ENCODE assay signal across 21 cellular contexts in the genomic region with DNA sequence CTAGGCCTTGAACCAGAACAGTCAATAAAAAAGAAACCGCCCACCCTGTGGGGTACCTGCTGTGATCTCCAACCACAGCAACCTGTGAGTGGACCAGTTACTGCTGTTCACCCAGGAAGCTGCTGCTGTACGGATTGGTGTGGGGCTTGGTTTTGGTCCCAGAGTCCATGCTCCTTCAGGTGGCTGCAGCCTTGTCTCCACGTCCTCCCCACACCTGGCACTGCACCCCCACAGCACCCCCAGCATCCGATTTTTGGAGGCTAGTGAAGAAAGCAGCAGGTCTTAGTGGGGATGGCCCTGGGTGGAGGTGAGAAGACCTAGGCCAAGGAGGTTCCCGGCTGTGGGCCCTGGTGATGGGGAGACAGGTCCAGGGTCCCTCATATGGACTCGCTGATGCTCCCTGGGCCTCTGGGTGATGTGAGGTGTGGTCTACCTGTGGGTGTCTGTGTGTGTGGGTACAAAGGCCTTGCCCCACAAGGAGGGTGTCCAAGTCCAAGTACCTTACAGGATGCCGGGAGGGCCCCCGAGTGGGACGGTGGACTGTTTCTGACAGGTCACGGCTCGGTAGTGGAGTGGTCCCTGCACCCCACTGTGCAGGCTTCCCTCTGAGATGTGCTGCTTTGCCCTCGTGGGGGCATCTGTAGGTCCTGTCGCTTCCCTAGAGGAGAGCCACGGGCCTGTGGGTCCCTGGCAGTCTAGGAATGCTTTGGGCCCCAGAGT.
A peak's percentile ranks its signal among the peaks of the same experiment; 100 is the strongest.
DNase-seq lines count a peak whose midpoint lies in the region; ATAC-seq and TF ChIP-seq lines count a peak whose summit lies in the region.
"Had no signal": no experiment of that assay in that cellular context is flagged by ENCODE, and none has a peak within 500 bp of the region (broad histone marks: within the 10 kb centered on the region; RNA-seq: fewer than 3 reads in every experiment).

No MANE protein-coding gene starts in this region.

- H3K4me2 ChIP-seq in osteoblast (ENCODE audit: insufficient read depth, low read length): no peak overlapping the region
- H3K4me2 ChIP-seq: A549 had no signal

- peak; percentile 15 for DNase-seq in left ventricle myocardium superior
- no peak for DNase-seq in right atrium auricular region (ENCODE audit: low spot score)
- peak; percentile 5 for DNase-seq in glutamatergic neuron
- DNase-seq in osteoblast (ENCODE audit: insufficient read length, low spot score, missing footprints): peak; percentile 15
- peak; percentile 22 to 65 for DNase-seq in aorta
- DNase-seq in SKM-1 treated with dmso at 0.1 percent for 144 hours (lab: John Stamatoyannopoulos, UW; ENCODE audit: unreplicated experiment): no peak
- DNase-seq in anterior cingulate cortex (lab: John Stamatoyannopoulos, UW): no peak
- no peak for DNase-seq in SW 1271 (lab: John Stamatoyannopoulos, UW)
- DNase-seq: Calu3; CD8-positive, alpha-beta T cell; GF-D8; H9; NCI-H1105 treated with DMSO at 0.1 percent for 48 hours; NCI-H1694; NCI-H2081 treated with DMSO at 0.1 percent for 48 hours; NCI-H510A; NCI-H774; OCI-M1; SIG-M5 had no signal

- H3K27me3 Mint-ChIP-seq in glutamatergic neuron (ENCODE audit: unreplicated experiment): peaks cover 5% of the 10 kb centered on the region

- ATAC-seq in left ventricle myocardium superior: no peak
- no peak for ATAC-seq in aorta (ENCODE audit: low FRiP score)
- ATAC-seq: A549; CD8-positive, alpha-beta T cell had no signal

- H3K27me3 ChIP-seq in right atrium auricular region: no peaks in the 10 kb centered on the region
- H3K27me3 ChIP-seq in osteoblast (ENCODE audit: insufficient read depth, low read length): no peaks in the 10 kb centered on the region
- H3K27me3 ChIP-seq in aorta (ENCODE audit: control insufficient read depth in 1 of 2, insufficient read depth in 2 of 2, low read length in 1 of 2): no peaks in the 10 kb centered on the region

- H3K36me3 ChIP-seq in right atrium auricular region (no peaks in the 10 kb centered on the region), osteoblast (ENCODE audit: insufficient read depth, low read length) (no peaks in the 10 kb centered on the region), aorta (ENCODE audit: control insufficient read depth in 1 of 2, insufficient read depth in 2 of 2, low read length in 1 of 2) (no peaks in the 10 kb centered on the region)

- H3K9me3 ChIP-seq in right atrium auricular region: no peaks in the 10 kb centered on the region
- no peaks in the 10 kb centered on the region for H3K9me3 ChIP-seq in osteoblast (ENCODE audit: low read depth, low read length)
- no peaks in the 10 kb centered on the region for H3K9me3 ChIP-seq in aorta (ENCODE audit: control insufficient read depth, low read length)
- H3K9me3 ChIP-seq: A549 had no signal

- H3K27ac ChIP-seq in right atrium auricular region (no peak overlapping the region), osteoblast (ENCODE audit: low read depth, low read length) (no peak overlapping the region), aorta (ENCODE audit: low read depth in 1 of 2, low read length in 2 of 2) (no peak overlapping the region)
- H3K27ac ChIP-seq: A549, HL-60 had no signal

- H3K4me1 Mint-ChIP-seq in glutamatergic neuron (ENCODE audit: low read depth, unreplicated experiment): peaks cover 18% of the 10 kb centered on the region

- H3K4me1 ChIP-seq in right atrium auricular region: no peaks in the 10 kb centered on the region
- peaks cover 3% of the 10 kb centered on the region for H3K4me1 ChIP-seq in osteoblast (ENCODE audit: insufficient read depth, low read length)
- H3K4me1 ChIP-seq in aorta (ENCODE audit: control insufficient read depth in 1 of 2, insufficient read depth in 2 of 2, low read length in 2 of 2): no peaks in the 10 kb centered on the region
- H3K4me1 ChIP-seq: A549 had no signal

- H3K9me3 Mint-ChIP-seq in glutamatergic neuron (ENCODE audit: unreplicated experiment): peaks cover 13% of the 10 kb centered on the region
- H3K9me3 Mint-ChIP-seq: CD8-positive, alpha-beta T cell; H9 had no signal

- H4K20me1 ChIP-seq in osteoblast (ENCODE audit: insufficient read depth, low read length): peaks cover 25% of the 10 kb centered on the region

- H2AFZ ChIP-seq in osteoblast (ENCODE audit: low read length): no peak overlapping the region

- no peak overlapping the region for H3K27ac Mint-ChIP-seq in glutamatergic neuron (ENCODE audit: unreplicated experiment)
- H3K27ac Mint-ChIP-seq: CD8-positive, alpha-beta T cell had no signal

- WGBS in aorta, 2 donors: 95% methylated on average over 14 of the region's 14 CpGs

- no peak overlapping the region for H3K4me3 Mint-ChIP-seq in glutamatergic neuron (ENCODE audit: unreplicated experiment)
- H3K4me3 Mint-ChIP-seq: CD8-positive, alpha-beta T cell; H9 had no signal

- no peaks in the 10 kb centered on the region for H3K36me3 Mint-ChIP-seq in glutamatergic neuron (ENCODE audit: unreplicated experiment)

- no peak overlapping the region for H3K4me3 ChIP-seq in right atrium auricular region
- H3K4me3 ChIP-seq in osteoblast (ENCODE audit: insufficient read depth, low read length): no peak overlapping the region
- no peak overlapping the region for H3K4me3 ChIP-seq in aorta (ENCODE audit: low read length in 2 of 2)
- H3K4me3 ChIP-seq: A549 had no signal

- no peak for TF ChIP-seq CTCF in right atrium auricular region (IDR thresholded peaks at IDR 0.05)
- no peak for TF ChIP-seq CTCF in glutamatergic neuron (IDR thresholded peaks at IDR 0.05; ENCODE audit: partially characterized antibody, unreplicated experiment)
- no peak for TF ChIP-seq CTCF in osteoblast (IDR thresholded peaks at IDR 0.05; ENCODE audit: extremely low read depth, low read depth, low read length)

- H3K79me2 ChIP-seq in osteoblast (ENCODE audit: insufficient read depth, low read length): no peaks in the 10 kb centered on the region

- intact Hi-C loops in left ventricle myocardium superior (cut with micrococcal nuclease): no loop called here
- intact Hi-C loops in aorta (cut with DNase I): no loop called here

Comparison
In these comparisons a context has a peak if more than half of its experiments do, and no peak if none do; other contexts are left out.
1. DNase-seq: peak in left ventricle myocardium superior (single experiment), glutamatergic neuron (single experiment), osteoblast (single experiment) and aorta (2 of 2); none in right atrium auricular region (single experiment), SKM-1 treated with dmso at 0.1 percent for 144 hours (single experiment), anterior cingulate cortex (0 of 58) and SW 1271 (0 of 2).